11 cellular contexts compared by ENCODE assay signal in the genomic region with DNA sequence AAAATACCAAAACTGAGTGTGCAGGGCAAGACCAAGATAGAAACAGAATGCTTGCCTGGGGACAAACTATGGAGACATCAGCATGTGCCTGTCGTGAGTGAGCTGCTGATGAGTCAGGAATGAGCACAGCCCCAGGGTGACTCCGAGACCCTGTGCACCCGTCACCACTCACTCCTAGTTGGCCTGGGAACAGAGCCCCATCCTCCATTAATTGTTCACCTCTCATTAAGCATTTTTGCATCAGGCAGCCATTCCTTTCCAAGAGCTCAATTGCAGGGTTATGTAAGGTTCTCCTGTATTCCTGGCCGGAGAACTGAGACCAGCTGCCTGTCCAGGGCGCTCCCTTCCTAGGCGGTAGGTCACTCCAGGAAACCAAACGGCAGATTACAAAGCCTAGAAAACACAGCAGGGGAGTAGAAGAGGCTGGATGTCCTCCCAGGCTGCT.
DNase-seq lines count a peak whose midpoint lies in the region; ATAC-seq and TF ChIP-seq lines count a peak whose summit lies in the region.
"Had no signal": no experiment of that assay in that cellular context is flagged by ENCODE, and none has a peak within 500 bp of the region (broad histone marks: within the 10 kb centered on the region; RNA-seq: fewer than 3 reads in every experiment).

No MANE protein-coding gene starts in this region.

- H3K27ac ChIP-seq in right atrium auricular region: peak overlapping the region; percentile 45 to 56
- H3K27ac ChIP-seq in subcutaneous abdominal adipose tissue (ENCODE audit: low read depth, low read length): peak overlapping the region; percentile 38
- H3K27ac ChIP-seq: BLaER1 had no signal

- ATAC-seq in natural killer cell treated with Interleukin-12 subunit alpha and Interleukin-12 subunit beta and Interleukin-15 and Interleukin-18, amount 100 ng/mL, for 72 hours: no peak

- peaks cover 44 to 50% of the 10 kb centered on the region in 2 donors for H3K4me1 Mint-ChIP-seq in natural killer cell treated with Interleukin-12 subunit alpha and Interleukin-12 subunit beta and Interleukin-15 and Interleukin-18, amount 100 ng/mL, for 72 hours (ENCODE audit: low read depth in 2 of 2)
- peaks cover 8% of the 10 kb centered on the region for H3K4me1 Mint-ChIP-seq in progenitor cell of endocrine pancreas (ENCODE audit: low read depth)

- H3K36me3 Mint-ChIP-seq in natural killer cell treated with Interleukin-12 subunit alpha and Interleukin-12 subunit beta and Interleukin-15 and Interleukin-18, amount 100 ng/mL, for 72 hours: peaks cover 4% of the 10 kb centered on the region
- no peaks in the 10 kb centered on the region for H3K36me3 Mint-ChIP-seq in progenitor cell of endocrine pancreas (ENCODE audit: insufficient read depth)

- H3K4me3 Mint-ChIP-seq in natural killer cell treated with Interleukin-12 subunit alpha and Interleukin-12 subunit beta and Interleukin-15 and Interleukin-18, amount 100 ng/mL, for 72 hours: no peak overlapping the region
- H3K4me3 Mint-ChIP-seq in progenitor cell of endocrine pancreas (ENCODE audit: low read depth): no peak overlapping the region
- H3K4me3 Mint-ChIP-seq: activated naive CD4-positive, alpha-beta T cell treated with anti-CD3 and anti-CD28 coated beads, Interleukin-2, amount 10 ng/mL, durations not matched to agents 7 days and 5 days had no signal

- peaks cover 5% of the 10 kb centered on the region for H3K9me3 Mint-ChIP-seq in natural killer cell treated with Interleukin-12 subunit alpha and Interleukin-12 subunit beta and Interleukin-15 and Interleukin-18, amount 100 ng/mL, for 72 hours
- no peaks in the 10 kb centered on the region for H3K9me3 Mint-ChIP-seq in progenitor cell of endocrine pancreas (ENCODE audit: low read depth)

- TF ChIP-seq CTCF in astrocyte of the cerebellum (IDR thresholded peaks at IDR 0.05; ENCODE audit: low read depth, low read length, missing control alignments): no peak
- TF ChIP-seq CTCF in right atrium auricular region (IDR thresholded peaks at IDR 0.05): no peak
- no peak for TF ChIP-seq CTCF in progenitor cell of endocrine pancreas (IDR thresholded peaks at IDR 0.05; ENCODE audit: unreplicated experiment)

- peak; percentile 52 for DNase-seq in activated CD8-positive, alpha-beta memory T cell treated with anti-CD3 and anti-CD28 coated beads, Interleukin-2, amount 50 U/mL, for 48 hours
- DNase-seq in activated CD8-positive, alpha-beta memory T cell treated with anti-CD3 and anti-CD28 coated beads for 24 hours: no peak
- DNase-seq in astrocyte of the cerebellum (ENCODE audit: low read depth) (peak; percentile 45), right atrium auricular region (ENCODE audit: low spot score) (peak; percentile 75), progenitor cell of endocrine pancreas (ENCODE audit: low spot score, unreplicated experiment) (no peak), ecto neural progenitor cell (ENCODE audit: low spot score) (no peak)
- no peak for DNase-seq in natural killer cell treated with Interleukin-12 subunit alpha and Interleukin-12 subunit beta and Interleukin-15 and Interleukin-18, amount 100 ng/mL, for 72 hours (ENCODE audit: low spot score)
- DNase-seq: activated naive CD4-positive, alpha-beta T cell treated with anti-CD3 and anti-CD28 coated beads, Interleukin-2, amount 10 ng/mL, durations not matched to agents 7 days and 5 days; NCI-H1092 treated with DMSO at 0.1 percent for 48 hours had no signal

- H3K9me3 ChIP-seq in right atrium auricular region (no peaks in the 10 kb centered on the region), subcutaneous abdominal adipose tissue (ENCODE audit: control insufficient read depth in 5 of 5, low read length in 5 of 5) (peaks cover 0 to 4% (median 0%) of the 10 kb centered on the region in 5 donors)

- peak overlapping the region in 1 of 2 donors; percentile 62 for H3K27ac Mint-ChIP-seq in natural killer cell treated with Interleukin-12 subunit alpha and Interleukin-12 subunit beta and Interleukin-15 and Interleukin-18, amount 100 ng/mL, for 72 hours
- no peak overlapping the region for H3K27ac Mint-ChIP-seq in progenitor cell of endocrine pancreas
- H3K27ac Mint-ChIP-seq: activated naive CD4-positive, alpha-beta T cell treated with anti-CD3 and anti-CD28 coated beads, Interleukin-2, amount 10 ng/mL, durations not matched to agents 7 days and 5 days had no signal

- in situ Hi-C loops in astrocyte of the cerebellum (cut with HindIII; ENCODE audit: low sequenced_read_pairs): no loop called here

- H3K4me1 ChIP-seq in right atrium auricular region (peaks cover 0 to 22% of the 10 kb centered on the region in 2 donors), subcutaneous abdominal adipose tissue (ENCODE audit: control insufficient read depth in 5 of 5, insufficient read depth in 5 of 5, low read length in 5 of 5) (peaks cover 2 to 37% (median 22%) of the 10 kb centered on the region in 5 donors)

- no peaks in the 10 kb centered on the region for H3K36me3 ChIP-seq in right atrium auricular region
- H3K36me3 ChIP-seq in subcutaneous abdominal adipose tissue (ENCODE audit: control insufficient read depth in 5 of 5, insufficient read depth in 5 of 5, low read length in 5 of 5): no peaks in the 10 kb centered on the region
- H3K36me3 ChIP-seq: BLaER1 had no signal

- H3K27me3 ChIP-seq in right atrium auricular region: no peaks in the 10 kb centered on the region
- H3K27me3 ChIP-seq in subcutaneous abdominal adipose tissue (ENCODE audit: control insufficient read depth in 5 of 5, insufficient read depth in 4 of 5, low read length in 5 of 5): no peaks in the 10 kb centered on the region
- H3K27me3 ChIP-seq: BLaER1 had no signal

- H3K4me3 ChIP-seq in astrocyte of the cerebellum (ENCODE audit: low read depth, low read length) (no peak overlapping the region), right atrium auricular region (no peak overlapping the region), subcutaneous abdominal adipose tissue (ENCODE audit: low read depth in 1 of 5, low read length in 5 of 5) (no peak overlapping the region)
- H3K4me3 ChIP-seq: BLaER1 had no signal

- H3K9ac ChIP-seq in subcutaneous abdominal adipose tissue (ENCODE audit: low read length in 5 of 5): peak overlapping the region in 1 of 5 donors; percentile 5
- H3K9ac ChIP-seq: BLaER1 had no signal

- H3K27me3 Mint-ChIP-seq in natural killer cell treated with Interleukin-12 subunit alpha and Interleukin-12 subunit beta and Interleukin-15 and Interleukin-18, amount 100 ng/mL, for 72 hours: peaks cover 3 to 6% of the 10 kb centered on the region in 2 donors
- H3K27me3 Mint-ChIP-seq in progenitor cell of endocrine pancreas: peaks cover 15% of the 10 kb centered on the region

Comparison
In these comparisons a context has a peak if more than half of its experiments do, and no peak if none do; other contexts are left out.
1. DNase-seq: peak in activated CD8-positive, alpha-beta memory T cell treated with anti-CD3 and anti-CD28 coated beads, Interleukin-2, amount 50 U/mL, for 48 hours (single experiment), astrocyte of the cerebellum (single experiment) and right atrium auricular region (single experiment); none in activated CD8-positive, alpha-beta memory T cell treated with anti-CD3 and anti-CD28 coated beads for 24 hours (single experiment), natural killer cell treated with Interleukin-12 subunit alpha and Interleukin-12 subunit beta and Interleukin-15 and Interleukin-18, amount 100 ng/mL, for 72 hours (single experiment), progenitor cell of endocrine pancreas (single experiment) and ecto neural progenitor cell (single experiment).